8 cellular contexts compared by ENCODE assay signal in genomic region chr2:24920813-24921441, GRCh38. TPM values are rescaled to one million over a fixed set of nuclear protein-coding genes. Genes with fewer than 3 reads are reported as not detected.
DNase-seq lines count a peak whose midpoint lies in the region; ATAC-seq and TF ChIP-seq lines count a peak whose summit lies in the region.

No MANE protein-coding gene starts in this region.

- H3K27ac ChIP-seq in right lobe of liver (no peak overlapping the region), upper lobe of left lung (peak overlapping the region in 2 of 4 donors; percentile 35 to 78)

- intact Hi-C loops in right lobe of liver (cut with DNase I): no loop called here

- TF ChIP-seq POLR2A in right lobe of liver (IDR thresholded peaks at IDR 0.05): no peak
- TF ChIP-seq POLR2A in upper lobe of left lung (IDR thresholded peaks at IDR 0.05): no peak

- peak overlapping the region; percentile 39 for H3K27ac Mint-ChIP-seq in activated CD8-positive, alpha-beta memory T cell treated with anti-CD3 and anti-CD28 coated beads, Interleukin-2, amount 10 ng/mL, durations not matched to agents 7 days and 5 days
- peak overlapping the region; percentile 65 for H3K27ac Mint-ChIP-seq in activated naive CD8-positive, alpha-beta T cell treated with anti-CD3 and anti-CD28 coated beads, Interleukin-2, amount 50 U/mL, for 24 hours

- no peak for ATAC-seq in activated CD8-positive, alpha-beta memory T cell treated with anti-CD3 and anti-CD28 coated beads, Interleukin-2, amount 10 ng/mL, durations not matched to agents 7 days and 5 days
- no peak for ATAC-seq in activated naive CD8-positive, alpha-beta T cell treated with anti-CD3 and anti-CD28 coated beads, Interleukin-2, amount 50 U/mL, for 24 hours
- ATAC-seq in right lobe of liver (peak in 2 of 4 donors; percentile 20 to 25), upper lobe of left lung (ENCODE audit: low FRiP score in 2 of 2) (no peak), HG02571 (IDR thresholded peaks at IDR 0.05; ENCODE audit: unreplicated experiment) (no peak), HG03460 (IDR thresholded peaks at IDR 0.05; ENCODE audit: unreplicated experiment) (no peak)

- 22% methylated on average over 7 of the region's 13 CpGs for WGBS in right lobe of liver (ENCODE audit: insufficient coverage, low coverage, low lambda C conversion rate, missing lambda C conversion rate)
- 36 to 45% methylated on average over 12 to 13 of the region's 13 CpGs for WGBS in upper lobe of left lung, 2 donors

- DNase-seq in activated CD8-positive, alpha-beta memory T cell treated with anti-CD3 and anti-CD28 coated beads, Interleukin-2, amount 10 ng/mL, durations not matched to agents 7 days and 5 days: peak; percentile 49
- no peak for DNase-seq in activated CD8-positive, alpha-beta memory T cell treated with anti-CD3 and anti-CD28 coated beads, Interleukin-2, amount 50 U/mL, for 48 hours
- DNase-seq in NCI-H1694 treated with DMSO at 0.1 percent for 48 hours (lab: John Stamatoyannopoulos, UW): peak; percentile 16
- no peak for DNase-seq in activated naive CD8-positive, alpha-beta T cell treated with anti-CD3 and anti-CD28 coated beads, Interleukin-2, amount 50 U/mL, for 24 hours
- no peak for DNase-seq in right lobe of liver
- no peak for DNase-seq in upper lobe of left lung

- TF ChIP-seq CTCF in right lobe of liver (IDR thresholded peaks at IDR 0.05): peak in 3 of 4 donors; percentile 18 to 20 (median 18)
- TF ChIP-seq CTCF in upper lobe of left lung (IDR thresholded peaks at IDR 0.05): no peak

- no peaks in the 10 kb centered on the region for H3K9me3 Mint-ChIP-seq in activated CD8-positive, alpha-beta memory T cell treated with anti-CD3 and anti-CD28 coated beads, Interleukin-2, amount 10 ng/mL, durations not matched to agents 7 days and 5 days (ENCODE audit: low read depth)
- no peaks in the 10 kb centered on the region for H3K9me3 Mint-ChIP-seq in activated naive CD8-positive, alpha-beta T cell treated with anti-CD3 and anti-CD28 coated beads, Interleukin-2, amount 50 U/mL, for 24 hours

- H3K4me1 Mint-ChIP-seq in activated CD8-positive, alpha-beta memory T cell treated with anti-CD3 and anti-CD28 coated beads, Interleukin-2, amount 10 ng/mL, durations not matched to agents 7 days and 5 days: peaks cover 40% of the 10 kb centered on the region
- peaks cover 36% of the 10 kb centered on the region for H3K4me1 Mint-ChIP-seq in activated naive CD8-positive, alpha-beta T cell treated with anti-CD3 and anti-CD28 coated beads, Interleukin-2, amount 50 U/mL, for 24 hours

- H3K9me3 ChIP-seq in right lobe of liver (no peaks in the 10 kb centered on the region), upper lobe of left lung (no peaks in the 10 kb centered on the region)

- CTCF ChIA-PET in activated CD8-positive, alpha-beta memory T cell treated with anti-CD3 and anti-CD28 coated beads, Interleukin-2, amount 10 ng/mL, durations not matched to agents 7 days and 5 days (lab: Charles Lee): interaction anchor here (1.4 kb wide), 1 partner anchor 93 kb away, joined by 5 read pairs; no protein-coding TSS in a partner anchor

- H3K36me3 Mint-ChIP-seq in activated CD8-positive, alpha-beta memory T cell treated with anti-CD3 and anti-CD28 coated beads, Interleukin-2, amount 10 ng/mL, durations not matched to agents 7 days and 5 days: peaks cover 16% of the 10 kb centered on the region
- peaks cover 18% of the 10 kb centered on the region for H3K36me3 Mint-ChIP-seq in activated naive CD8-positive, alpha-beta T cell treated with anti-CD3 and anti-CD28 coated beads, Interleukin-2, amount 50 U/mL, for 24 hours (ENCODE audit: low read depth)

- H3K27me3 Mint-ChIP-seq in activated CD8-positive, alpha-beta memory T cell treated with anti-CD3 and anti-CD28 coated beads, Interleukin-2, amount 10 ng/mL, durations not matched to agents 7 days and 5 days: no peaks in the 10 kb centered on the region
- H3K27me3 Mint-ChIP-seq in activated naive CD8-positive, alpha-beta T cell treated with anti-CD3 and anti-CD28 coated beads, Interleukin-2, amount 50 U/mL, for 24 hours: no peaks in the 10 kb centered on the region

- TF ChIP-seq EP300 in upper lobe of left lung (IDR thresholded peaks at IDR 0.05): no peak

- no peaks in the 10 kb centered on the region for H3K36me3 ChIP-seq in right lobe of liver
- H3K36me3 ChIP-seq in upper lobe of left lung: no peaks in the 10 kb centered on the region

- H3K4me3 Mint-ChIP-seq in activated CD8-positive, alpha-beta memory T cell treated with anti-CD3 and anti-CD28 coated beads, Interleukin-2, amount 10 ng/mL, durations not matched to agents 7 days and 5 days: peak overlapping the region; percentile 72
- peak overlapping the region; percentile 82 for H3K4me3 Mint-ChIP-seq in activated naive CD8-positive, alpha-beta T cell treated with anti-CD3 and anti-CD28 coated beads, Interleukin-2, amount 50 U/mL, for 24 hours

- H3K27me3 ChIP-seq in right lobe of liver (no peaks in the 10 kb centered on the region), upper lobe of left lung (peaks cover 0 to 5% (median 0%) of the 10 kb centered on the region in 4 donors)

- no peaks in the 10 kb centered on the region for H3K4me1 ChIP-seq in right lobe of liver
- H3K4me1 ChIP-seq in upper lobe of left lung: peaks cover 7 to 31% (median 19%) of the 10 kb centered on the region in 4 donors

- H3K4me3 ChIP-seq in right lobe of liver: peak overlapping the region; percentile 40 to 53 (median 48)
- peak overlapping the region; percentile 69 to 81 (median 77) for H3K4me3 ChIP-seq in upper lobe of left lung

RNA-seq across cellular contexts. Expression of gene ADCY3, which starts 0.9 kb away (rescaled TPM):
- 10 to 100 TPM; 81.4 to 85.0 TPM for total RNA-seq in activated CD8-positive, alpha-beta memory T cell treated with anti-CD3 and anti-CD28 coated beads, Interleukin-2, amount 10 ng/mL, durations not matched to agents 7 days and 5 days
- 1 to 10 TPM; 2.2 to 7.0 (median 5.6) TPM for total RNA-seq in right lobe of liver
- 10 to 100 TPM; 17.5 to 83.5 (median 36.5) TPM for total RNA-seq in upper lobe of left lung

RNA-seq across cellular contexts. Expression of gene DNAJC27, which starts 50.8 kb away (rescaled TPM):
- total RNA-seq in activated CD8-positive, alpha-beta memory T cell treated with anti-CD3 and anti-CD28 coated beads, Interleukin-2, amount 10 ng/mL, durations not matched to agents 7 days and 5 days: 1 to 10 TPM; 6.5 to 8.7 TPM
- 1 to 10 TPM; 1.1 to 2.1 (median 1.7) TPM for total RNA-seq in right lobe of liver
- 10 to 100 TPM in 2 of 6 donors, 1 to 10 TPM in 4; 4.4 to 16.8 (median 7.7) TPM for total RNA-seq in upper lobe of left lung

Comparison
In these comparisons a context has a peak if more than half of its experiments do, and no peak if none do; other contexts are left out.
1. DNase-seq: peak in activated CD8-positive, alpha-beta memory T cell treated with anti-CD3 and anti-CD28 coated beads, Interleukin-2, amount 10 ng/mL, durations not matched to agents 7 days and 5 days (single experiment) and NCI-H1694 treated with DMSO at 0.1 percent for 48 hours (single experiment); none in activated CD8-positive, alpha-beta memory T cell treated with anti-CD3 and anti-CD28 coated beads, Interleukin-2, amount 50 U/mL, for 48 hours (single experiment), activated naive CD8-positive, alpha-beta T cell treated with anti-CD3 and anti-CD28 coated beads, Interleukin-2, amount 50 U/mL, for 24 hours (single experiment), right lobe of liver (0 of 3) and upper lobe of left lung (0 of 2).
2. CTCF ChIP-seq: peak in right lobe of liver (3 of 4); none in upper lobe of left lung (0 of 6).